Comparison of ENCODE assay signal across 18 cellular contexts in genomic region chr11:34501962-34502361, GRCh38. TPM values are rescaled to one million over a fixed set of nuclear protein-coding genes. Genes with fewer than 3 reads are reported as not detected.
DNase-seq lines count a peak whose midpoint lies in the region; ATAC-seq and TF ChIP-seq lines count a peak whose summit lies in the region.
"Had no signal": no experiment of that assay in that cellular context is flagged by ENCODE, and none has a peak within 500 bp of the region (broad histone marks: within the 10 kb centered on the region; RNA-seq: fewer than 3 reads in every experiment).

No MANE protein-coding gene starts in this region.

- H3K27me3 ChIP-seq in IMR-90 (ENCODE audit: control insufficient read depth, insufficient read depth, low read length) = peaks cover 16% of the 10 kb centered on the region

- no peak overlapping the region; the same call in 1 of the 2 replicates for H2BK120ac ChIP-seq in IMR-90 (ENCODE audit: low read depth, low read length)

- H2AK9ac ChIP-seq in IMR-90 (replicated peaks; ENCODE audit: low read depth, low read length, poor library complexity) = no peak overlapping the region

- peaks cover 14% of the 10 kb centered on the region for H3K4me1 ChIP-seq in IMR-90 (ENCODE audit: control insufficient read depth, insufficient read depth, low read length)
- H3K4me1 ChIP-seq: psoas muscle had no signal

- no peaks in the 10 kb centered on the region for H3K36me3 ChIP-seq in IMR-90 (ENCODE audit: control insufficient read depth, insufficient read depth, low read length)

- TF ChIP-seq CTCF in IMR-90 (conservative IDR thresholded peaks at IDR 0.05; ENCODE audit: low read depth, low read length) (no peak), nephron (IDR thresholded peaks at IDR 0.05; ENCODE audit: unreplicated experiment in 3 of 3) (no peak)

- no peak for TF ChIP-seq POLR2A in IMR-90 (IDR thresholded peaks at IDR 0.05; ENCODE audit: low read depth, low read length)

- no peak overlapping the region; the same call in 1 of the 3 replicates for H2BK15ac ChIP-seq in IMR-90 (ENCODE audit: low read depth, low read length)

- H3K9me3 Mint-ChIP-seq in nephron = no peaks in the 10 kb centered on the region

- H3K27me3 Mint-ChIP-seq in nephron (ENCODE audit: low read depth) = peaks cover 32% of the 10 kb centered on the region

- ATAC-seq in IMR-90 (ENCODE audit: low read depth) = peak; percentile 32
- no peak for ATAC-seq in GM18909 (IDR thresholded peaks at IDR 0.05; ENCODE audit: poor library complexity, unreplicated experiment)
- ATAC-seq: Panc1 had no signal

- H3K14ac ChIP-seq in IMR-90 (replicated peaks; ENCODE audit: low read depth, low read length) = no peak overlapping the region; the same call in 1 of the 2 replicates

- H3K4me1 Mint-ChIP-seq in nephron = peaks cover 9% of the 10 kb centered on the region

- dilution Hi-C loops in IMR-90 (cut with HindIII; ENCODE audit: low sequenced_read_pairs, unreplicated experiment) = no loop called here

- H2AK5ac ChIP-seq in IMR-90 (ENCODE audit: low read depth, low read length) = peak overlapping the region; percentile 36; the same call in 1 of the 2 replicates

- POLR2A ChIA-PET in IMR-90 (lab: Charles Lee; ENCODE audit: unreplicated experiment) = no interaction called here

- no peak overlapping the region; the same call in 1 of the 2 replicates for H4K5ac ChIP-seq in IMR-90 (ENCODE audit: low read depth, low read length)

- H2AFZ ChIP-seq in IMR-90 (replicated peaks; ENCODE audit: low read length, poor library complexity) = peak overlapping the region; percentile 38

- no TSS peak for BruUV-seq in IMR-90 (replicated peaks; lab: Mats Ljungman, UMichigan)

- H3K23ac ChIP-seq in IMR-90 (ENCODE audit: low read depth, low read length) = no peak overlapping the region

- intact Hi-C loops in IMR-90 (cut with micrococcal nuclease) = no loop called here

- H3K9me1 ChIP-seq in IMR-90 (ENCODE audit: insufficient read depth, low read length) = no peaks in the 10 kb centered on the region; the same call in 1 of the 2 replicates

- H4K8ac ChIP-seq in IMR-90 (ENCODE audit: low read depth in 2 of 2, low read length in 2 of 2) = peak overlapping the region; percentile 8 to 25; a peak in 3 of 4 replicates

- TF ChIP-seq RAD21 in IMR-90 (IDR thresholded peaks at IDR 0.05; ENCODE audit: low read length) = no peak

- no peaks in the 10 kb centered on the region for H3K79me1 ChIP-seq in IMR-90 (ENCODE audit: low read depth in 1 of 2, low read length in 2 of 2)

- H3K18ac ChIP-seq in IMR-90 (ENCODE audit: low read depth, low read length) = peak overlapping the region; percentile 26

- H3K9ac ChIP-seq in IMR-90 (ENCODE audit: low read depth, low read length) = no peak overlapping the region

- peak overlapping the region; percentile 29 for H3K4me2 ChIP-seq in IMR-90 (ENCODE audit: low read depth, low read length)

- H4K20me1 ChIP-seq in IMR-90 (ENCODE audit: insufficient read depth, low read length) = no peaks in the 10 kb centered on the region

- H3K4me3 ChIP-seq in IMR-90 (ENCODE audit: insufficient read depth, low read depth, low read length) = no peak overlapping the region
- H3K4me3 ChIP-seq: psoas muscle had no signal

- H3K36me3 Mint-ChIP-seq in nephron (ENCODE audit: low read depth) = no peaks in the 10 kb centered on the region

- WGBS in IMR-90 (ENCODE audit: extremely low coverage in 2 of 2, insufficient read length in 1 of 2), 2 experiments = no CpG with 5 or more reads among the region's 2 CpGs

- no peak overlapping the region for H2BK20ac ChIP-seq in IMR-90 (ENCODE audit: low read depth, low read length)

- DNase-seq in ACHN (peak; percentile 28), IMR-90 (no peak), astrocyte of the hippocampus (ENCODE audit: low read depth, low spot score) (peak; percentile 64), NCI-H1048 (lab: John Stamatoyannopoulos, UW) (no peak), NCI-H510A treated with DMSO at 0.1 percent for 48 hours (lab: John Stamatoyannopoulos, UW) (no peak)
- DNase-seq in stimulated activated CD4-positive, alpha-beta T cell treated with anti-CD3 and anti-CD28 coated beads, Interleukin-2, amount 100 ng/mL, for 48 hours = no peak
- DNase-seq: activated CD4-positive, alpha-beta T cell treated with anti-CD3 and anti-CD28 coated beads for 1 hour; Calu3; cerebellar nuclear complex; islet precursor cell; NCI-H1105; NCI-H510A had no signal

- peak overlapping the region; percentile 40; the same call in 1 of the 2 replicates for H3K27ac ChIP-seq in IMR-90 (ENCODE audit: insufficient read depth, low read length)
- H3K27ac ChIP-seq: psoas muscle had no signal

- in situ Hi-C loops in ACHN (cut with HindIII; ENCODE audit: low pct_ligation_motif_present, low pct_unique_long_range_greater_than_20kb, low sequenced_read_pairs) (no loop called here), IMR-90 (cut with MboI; ENCODE audit: low sequenced_read_pairs) (no loop called here)

- H3K9me3 ChIP-seq in IMR-90 (ENCODE audit: control insufficient read depth, insufficient read depth, low read length) = no peaks in the 10 kb centered on the region
- H3K9me3 ChIP-seq: psoas muscle had no signal

- no peak overlapping the region for H3K56ac ChIP-seq in IMR-90 (ENCODE audit: extremely low read depth, insufficient read depth, low read length)

- CTCF ChIA-PET in IMR-90 (lab: Yijun Ruan, JAX) = interaction anchor here (0.7 kb wide), 1 partner anchor 64 kb away, joined by 3 read pairs; no protein-coding TSS in a partner anchor

- H3K27ac Mint-ChIP-seq in nephron = peak overlapping the region in 2 of 3 experiments; percentile 29 to 45

- H4K91ac ChIP-seq in IMR-90 (ENCODE audit: insufficient read depth, low read depth, low read length) = no peak overlapping the region

- peak overlapping the region; percentile 1 for H2BK5ac ChIP-seq in IMR-90 (ENCODE audit: low read depth, low read length, poor library complexity, severe bottlenecking)

- no peak overlapping the region for H3K4me3 Mint-ChIP-seq in nephron

- H3K4ac ChIP-seq in IMR-90 (ENCODE audit: low read depth, low read length) = 0 out of 2 replicates have a peak overlapping the region, but pooled peaks have one; percentile 2

TF ChIP-seq in IMR-90, 13 proteins besides CTCF, POLR2A, EP300 and RAD21:
- TF ChIP-seq FOS (IDR thresholded peaks at IDR 0.05; ENCODE audit: low read depth, low read length) (no peak), USF2 (IDR thresholded peaks at IDR 0.05; ENCODE audit: low read depth, low read length) (peak; percentile 60; the same call in 1 of the 2 replicates), BHLHE40 (IDR thresholded peaks at IDR 0.05; ENCODE audit: low read depth, low read length) (peak; percentile 63; the same call in 1 of the 2 replicates)
TF ChIP-seq in IMR-90: peak in this region for 2.

RNA-seq across cellular contexts. Expression of gene ELF5, which starts 11.6 kb away (rescaled TPM):
- not detected in 2 replicates for total RNA-seq in IMR-90 (2012; rRNA removed)
- not detected in 2 replicates for polyA plus RNA-seq in IMR-90 (2012; rRNA removed)
- not detected in 2 replicates for polyA plus RNA-seq in IMR-90 (2012; cell fraction: cytosol; rRNA removed)
- not detected in 2 replicates for polyA plus RNA-seq in IMR-90 (2012; cell fraction: nucleus; rRNA removed; ENCODE audit: low replicate concordance)
- total RNA-seq: Calu3, endothelial cell of umbilical vein, glomerular endothelial cell, psoas muscle had no signal
- polyA plus RNA-seq: endothelial cell of umbilical vein had no signal

Comparison
In these comparisons a context has a peak if more than half of its experiments do, and no peak if none do; other contexts are left out.
1. DNase-seq: peak in ACHN (single experiment) and astrocyte of the hippocampus (single experiment); none in IMR-90 (single experiment), NCI-H1048 (single experiment), stimulated activated CD4-positive, alpha-beta T cell treated with anti-CD3 and anti-CD28 coated beads, Interleukin-2, amount 100 ng/mL, for 48 hours (0 of 2) and NCI-H510A treated with DMSO at 0.1 percent for 48 hours (single experiment).